ENCODE assay signal across 8 cellular contexts in the genomic region with DNA sequence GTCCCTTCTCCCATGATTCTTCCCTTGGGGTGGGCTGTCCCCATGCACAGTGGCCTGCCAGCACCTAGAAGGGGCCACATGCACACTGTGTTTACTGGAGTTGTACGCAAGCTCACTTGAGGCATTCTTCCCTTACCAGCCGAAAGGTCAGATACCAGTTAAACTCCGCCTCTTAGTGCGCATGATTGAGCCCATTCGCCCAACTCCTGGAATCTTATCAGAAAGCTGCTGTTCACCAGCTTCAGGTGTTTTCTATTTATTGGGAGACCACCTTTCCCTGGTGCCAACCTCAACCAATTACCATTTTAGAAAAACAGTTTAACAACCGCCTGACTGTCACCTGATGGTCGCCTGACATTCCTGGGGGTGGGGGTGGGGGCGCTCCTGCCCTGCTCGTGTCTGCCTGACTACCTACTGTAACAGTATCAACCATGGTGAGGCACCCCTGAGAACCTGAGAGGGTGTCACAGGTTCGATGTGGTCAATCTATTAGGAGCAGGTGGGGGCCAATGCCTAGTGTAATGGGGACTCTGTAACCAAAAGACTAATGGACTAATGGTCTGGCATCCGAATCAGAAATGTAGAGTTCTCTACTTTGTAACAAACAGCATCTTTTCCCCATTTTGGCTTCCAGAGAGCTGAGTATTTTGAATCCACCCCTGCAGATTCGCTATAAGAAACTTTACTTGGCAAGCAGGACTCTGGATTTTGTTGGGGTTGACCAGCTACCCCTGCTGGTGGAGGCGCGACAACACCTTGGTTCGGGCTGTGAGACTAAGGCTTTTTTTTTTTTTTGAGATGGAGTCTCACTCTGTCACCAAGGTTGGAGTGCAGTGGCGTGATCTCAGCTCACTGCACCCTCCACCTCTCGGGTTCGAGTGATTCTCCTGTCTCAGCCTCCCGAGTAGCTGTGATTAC. TPM values are rescaled to one million over a fixed set of nuclear protein-coding genes. Genes with fewer than 3 reads are reported as not detected.
DNase-seq lines count a peak whose midpoint lies in the region; ATAC-seq, FAIRE-seq and TF ChIP-seq lines count a peak whose summit lies in the region.

No MANE protein-coding gene starts in this region.

- ATAC-seq in K562 (peak; percentile 92), HG03354 (IDR thresholded peaks at IDR 0.05; ENCODE audit: poor library complexity, severe bottlenecking, unreplicated experiment) (no peak)

- H3K36me3 ChIP-seq in K562 (ENCODE audit: control insufficient read depth, insufficient read depth, low read length) = no peaks in the 10 kb centered on the region

- TF ChIP-seq EP300 in K562 (IDR thresholded peaks at IDR 0.05; ENCODE audit: low read length) = no peak

- H3K27me3 ChIP-seq in K562 (ENCODE audit: control insufficient read depth in 2 of 2, insufficient read depth in 2 of 2, low read length in 2 of 2) = no peaks in the 10 kb centered on the region; a peak in 1 of 5 replicates

- H4K20me1 ChIP-seq in K562 (replicated peaks; ENCODE audit: control insufficient read depth, insufficient read depth, low read length) = no peaks in the 10 kb centered on the region; the same call in 1 of the 2 replicates

- 13% methylated on average over 11 of the region's 19 CpGs for WGBS in K562 (ENCODE audit: insufficient coverage, low coverage, missing lambda C conversion rate)

- FAIRE-seq in K562 (lab: Jason Lieb, UNC) = peak; percentile 63

- H2AFZ ChIP-seq in K562 (ENCODE audit: low read depth, low read length) = no peak overlapping the region

- H3K9me3 ChIP-seq in K562 (replicated peaks; ENCODE audit: control insufficient read depth, insufficient read depth, low read depth, low read length) = no peaks in the 10 kb centered on the region

- H3K9me1 ChIP-seq in K562 (ENCODE audit: control insufficient read depth, insufficient read depth, low read length) = no peaks in the 10 kb centered on the region

- POLR2A ChIA-PET in K562 (lab: Yijun Ruan, JAX) = interaction anchor here (1.3 kb wide), 1 partner anchor 106 kb away, joined by 3 read pairs; no protein-coding TSS in a partner anchor

- intact Hi-C loops in K562 (cut with micrococcal nuclease) = loop anchor here (2.0 kb wide), 1 partner anchor 119 kb away; a partner anchor contains a TSS

- CTCF ChIA-PET in K562 (lab: Yijun Ruan, JAX; ENCODE audit: low intra/inter-chr PET ratio) = interaction anchor here (1.2 kb wide), 1 partner anchor 118 kb away, joined by 8 read pairs; a partner anchor contains a TSS

- no peaks in the 10 kb centered on the region for H3K79me2 ChIP-seq in K562 (ENCODE audit: control insufficient read depth, insufficient read depth, low read length)

- H3K27ac ChIP-seq in K562 (ENCODE audit: extremely low read depth, low read depth, low read length) = no peak overlapping the region

- H3K4me2 ChIP-seq in K562 (ENCODE audit: insufficient read depth, low read length) = no peak overlapping the region

- in situ Hi-C loops in K562 (cut with MboI) = no loop called here

- H3K4me3 ChIP-seq in K562 = no peak overlapping the region

- H3K4me1 ChIP-seq in K562 (replicated peaks in 1 of 2; ENCODE audit: control insufficient read depth in 2 of 2, insufficient read depth in 2 of 2, low read length in 2 of 2) = no peaks in the 10 kb centered on the region; a peak in 1 of 5 replicates

- TF ChIP-seq RAD21 in K562 (CRISPR knock-in tag; conservative IDR thresholded peaks at IDR 0.05 in 1 of 2, IDR thresholded peaks at IDR 0.05 in 1 of 2) = peak in 1 of 2 experiments; percentile 35; a peak in 2 of 4 replicates

- TF ChIP-seq CTCF in K562 (IDR thresholded peaks at IDR 0.05 in 2 of 3, conservative IDR thresholded peaks at IDR 0.05 in 1 of 3; ENCODE audit: insufficient read depth in 2 of 3, low read depth in 1 of 3, low read length in 3 of 3) = peak; percentile 59 to 63 (median 61)

- BruUV-seq in K562 (replicated peaks; lab: Mats Ljungman, UMichigan) = no TSS peak

- TF ChIP-seq POLR2A in K562 (conservative IDR thresholded peaks at IDR 0.05) = no peak

- DNase-seq in COLO668 (lab: John Stamatoyannopoulos, UW; ENCODE audit: unreplicated experiment) = peak; percentile 0
- peak; percentile 31 for DNase-seq in HK-2 (ENCODE audit: unreplicated experiment)
- peak in 4 of 5 donors; percentile 6 to 57 (median 21) for DNase-seq in T-helper 1 cell
- peak; percentile 43 to 61 (median 47) for DNase-seq in K562 (ENCODE audit: extremely low read depth in 1 of 4, low spot score in 3 of 4)
- DNase-seq in kidney glomerular epithelial cell (lab: John Stamatoyannopoulos, UW) = peak; percentile 22
- peak in 2 of 3 experiments; percentile 2 to 10 for DNase-seq in stimulated activated CD4-positive, alpha-beta T cell treated with anti-CD3 and anti-CD28 coated beads, TNF-alpha, amount 100 ng/mL, for 4 hours (ENCODE audit: low read depth in 3 of 3)
- DNase-seq in OCI-M2 (lab: John Stamatoyannopoulos, UW; ENCODE audit: unreplicated experiment) = no peak

- H3K9ac ChIP-seq in K562 (ENCODE audit: insufficient read depth in 1 of 2, low read depth in 2 of 2, low read length in 2 of 2) = no peak overlapping the region

TF ChIP-seq in K562, 482 proteins besides CTCF, POLR2A, EP300 and RAD21 (continues in another document):
- no peak for TF ChIP-seq NR4A1 (CRISPR knock-in tag; IDR thresholded peaks at IDR 0.05)
- no peak for TF ChIP-seq NR4A1 (tag; IDR thresholded peaks at IDR 0.05)
- TF ChIP-seq NCOA4 (IDR thresholded peaks at IDR 0.05; ENCODE audit: partially characterized antibody) = no peak
- no peak for TF ChIP-seq RBM34 (IDR thresholded peaks at IDR 0.05; ENCODE audit: borderline replicate concordance, insufficient read depth, low read length)
- TF ChIP-seq TAF1 (IDR thresholded peaks at IDR 0.05; ENCODE audit: control insufficient read depth, extremely low read depth, insufficient read depth, low read length, severe bottlenecking) = no peak
- TF ChIP-seq, protein P1, sequence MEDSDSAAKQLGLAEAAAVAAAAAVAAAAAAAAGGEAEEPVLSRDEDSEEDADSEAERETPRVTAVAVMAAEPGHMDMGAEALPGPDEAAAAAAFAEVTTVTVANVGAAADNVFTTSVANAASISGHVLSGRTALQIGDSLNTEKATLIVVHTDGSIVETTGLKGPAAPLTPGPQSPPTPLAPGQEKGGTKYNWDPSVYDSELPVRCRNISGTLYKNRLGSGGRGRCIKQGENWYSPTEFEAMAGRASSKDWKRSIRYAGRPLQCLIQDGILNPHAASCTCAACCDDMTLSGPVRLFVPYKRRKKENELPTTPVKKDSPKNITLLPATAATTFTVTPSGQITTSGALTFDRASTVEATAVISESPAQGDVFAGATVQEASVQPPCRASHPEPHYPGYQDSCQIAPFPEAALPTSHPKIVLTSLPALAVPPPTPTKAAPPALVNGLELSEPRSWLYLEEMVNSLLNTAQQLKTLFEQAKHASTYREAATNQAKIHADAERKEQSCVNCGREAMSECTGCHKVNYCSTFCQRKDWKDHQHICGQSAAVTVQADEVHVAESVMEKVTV (CRISPR knock-in tag; IDR thresholded peaks at IDR 0.05) = no peak
- no peak for TF ChIP-seq TAF15 (IDR thresholded peaks at IDR 0.05; ENCODE audit: low read depth, low read length)
- peak; percentile 94 for TF ChIP-seq ZNF384 (IDR thresholded peaks at IDR 0.05; ENCODE audit: low read depth, low read length)
- TF ChIP-seq SMC3 (conservative IDR thresholded peaks at IDR 0.05; ENCODE audit: insufficient read depth, low read depth, low read length) = 0 out of 2 replicates have a peak, but pooled peaks have one; percentile 7
- no peak for TF ChIP-seq BMI1 (IDR thresholded peaks at IDR 0.05; ENCODE audit: low read length)
- 0 out of 2 replicates have a peak, but pooled peaks have one; percentile 38 for TF ChIP-seq TEAD2 (tag; IDR thresholded peaks at IDR 0.05)
- no peak for TF ChIP-seq TEAD1 (CRISPR knock-in tag; IDR thresholded peaks at IDR 0.05)

RNA-seq across cellular contexts. Expression of a gene that starts 58.3 kb away (rescaled TPM):
- total RNA-seq in K562 (2011; cell fraction: chromatin; rRNA removed; ENCODE audit: low replicate concordance) = not detected in 2 replicates
- not detected in 2 replicates for total RNA-seq in K562 (2011; cell fraction: nucleolus; rRNA removed)
- total RNA-seq in K562 (2011; cell fraction: nucleoplasm; rRNA removed) = not detected in 2 replicates
- total RNA-seq in K562 (2014; rRNA removed) (not detected in 2 replicates), K562 (2014; rRNA removed; fragmentation: Illumina TruSeq; extraction: Trizol) (not detected in 2 replicates), K562 (2015; rRNA removed; fragmentation: Illumina TruSeq; extraction: Trizol) (not detected in 2 replicates), K562 (2021) (not detected in 2 replicates)
- polyA plus RNA-seq in K562 (2011; rRNA removed) (not detected in 2 replicates), K562 (2014; fragmentation: Illumina TruSeq; extraction: Trizol) (not detected in 2 replicates), K562 (2014; fragmentation: Nextera tagmentation; extraction: Ambion mirVana) (under 1 TPM in 1 of 2 experiments, not detected in 1; 0.03 TPM), K562 (2014; rRNA removed) (not detected in 2 replicates)
- not detected in 2 replicates for polyA plus RNA-seq in K562 (2011; cell fraction: cytosol; rRNA removed)
- polyA plus RNA-seq in K562 (2011; cell fraction: nucleus; rRNA removed) = not detected in 2 replicates
- polyA plus RNA-seq in K562 (2012) = not detected in 2 replicates
- not detected in 2 replicates for polyA minus RNA-seq in K562 (2011; rRNA and poly(A)+ RNA removed)
- not detected in 2 replicates for polyA minus RNA-seq in K562 (2011; cell fraction: cytosol; rRNA and poly(A)+ RNA removed)
- polyA minus RNA-seq in K562 (2011; cell fraction: nucleus; rRNA and poly(A)+ RNA removed) = not detected in 2 replicates
